ENCODE assay signal across 10 cellular contexts in genomic region chr1:63693956-63694607, GRCh38.
DNase-seq lines count a peak whose midpoint lies in the region; ATAC-seq and TF ChIP-seq lines count a peak whose summit lies in the region.
"Had no signal": no experiment of that assay in that cellular context is flagged by ENCODE, and none has a peak within 500 bp of the region (broad histone marks: within the 10 kb centered on the region; RNA-seq: fewer than 3 reads in every experiment).

No MANE protein-coding gene starts in this region.

- H3K27ac ChIP-seq in ascending aorta (peak overlapping the region; percentile 30 to 61), right cardiac atrium (ENCODE audit: low read length) (no peak overlapping the region)

- no peak for TF ChIP-seq CTCF in ascending aorta (IDR thresholded peaks at IDR 0.05)

- H3K4me3 ChIP-seq in ascending aorta = no peak overlapping the region
- no peak overlapping the region for H3K4me3 ChIP-seq in right cardiac atrium (ENCODE audit: low read length)

- no peak overlapping the region for H3K4me3 Mint-ChIP-seq in activated T-cell treated with anti-CD3 and anti-CD28 coated beads, Interleukin-2, amount 50 U/mL, for 72 hours
- H3K4me3 Mint-ChIP-seq: nephron progenitor cell; T-helper 1 cell treated with Interleukin-12 subunit alpha and Interleukin-12 subunit beta and Interleukin-4 antibody, amounts not matched to agents 30 μg/mL and 1 μg/mL, for 36 hours had no signal

- H3K27me3 Mint-ChIP-seq in activated T-cell treated with anti-CD3 and anti-CD28 coated beads, Interleukin-2, amount 50 U/mL, for 72 hours (ENCODE audit: low read depth) = no peaks in the 10 kb centered on the region

- H3K27me3 ChIP-seq in ascending aorta = no peaks in the 10 kb centered on the region
- H3K27me3 ChIP-seq in right cardiac atrium (ENCODE audit: control insufficient read depth, insufficient read depth) = no peaks in the 10 kb centered on the region

- DNase-seq in A172 (ENCODE audit: low spot score) (peak; percentile 12), ascending aorta (ENCODE audit: low spot score in 2 of 2) (no peak), right cardiac atrium (no peak), 8988T (no peak)
- no peak for DNase-seq in activated CD8-positive, alpha-beta memory T cell treated with anti-CD3 and anti-CD28 coated beads, Interleukin-2, amount 50 U/mL, for 4 hours
- DNase-seq in activated T-cell treated with anti-CD3 and anti-CD28 coated beads, Interleukin-2, amount 50 U/mL, for 72 hours = no peak
- DNase-seq: nephron progenitor cell had no signal

- H3K9me3 ChIP-seq in ascending aorta (no peaks in the 10 kb centered on the region), right cardiac atrium (ENCODE audit: control insufficient read depth, low read length) (no peaks in the 10 kb centered on the region)

- H3K4me1 ChIP-seq in ascending aorta = peaks cover 9 to 22% of the 10 kb centered on the region in 2 donors
- peaks cover 4% of the 10 kb centered on the region for H3K4me1 ChIP-seq in right cardiac atrium (ENCODE audit: control insufficient read depth, insufficient read depth, low read length)

- no peaks in the 10 kb centered on the region for H3K9me3 Mint-ChIP-seq in activated T-cell treated with anti-CD3 and anti-CD28 coated beads, Interleukin-2, amount 50 U/mL, for 72 hours
- H3K9me3 Mint-ChIP-seq: nephron progenitor cell; T-helper 1 cell treated with Interleukin-12 subunit alpha and Interleukin-12 subunit beta and Interleukin-4 antibody, amounts not matched to agents 30 μg/mL and 1 μg/mL, for 36 hours had no signal

- H3K36me3 ChIP-seq in ascending aorta = no peaks in the 10 kb centered on the region

- peaks cover 4% of the 10 kb centered on the region for H3K4me1 Mint-ChIP-seq in activated T-cell treated with anti-CD3 and anti-CD28 coated beads, Interleukin-2, amount 50 U/mL, for 72 hours (ENCODE audit: low read depth)

- H3K36me3 Mint-ChIP-seq in activated T-cell treated with anti-CD3 and anti-CD28 coated beads, Interleukin-2, amount 50 U/mL, for 72 hours (ENCODE audit: insufficient read depth in 2 of 2) = no peaks in the 10 kb centered on the region

- intact Hi-C loops in ascending aorta (cut with DNase I) (loop anchor here (2.0 to 5.0 kb wide), 5 partner anchors 77 to 548 kb away; no protein-coding TSS in a partner anchor), right cardiac atrium (cut with DNase I) (loop anchor here in 3 of 4 donors (5.0 to 10.0 kb wide), 5 partner anchors 81 to 548 kb away; partner anchors contain the start of gene ROR1 (in 1 of the 3))

- peak; percentile 89 for ATAC-seq in GM19351 (IDR thresholded peaks at IDR 0.05; ENCODE audit: unreplicated experiment)
- peak; percentile 73 for ATAC-seq in HG03175 (IDR thresholded peaks at IDR 0.05; ENCODE audit: unreplicated experiment)
- ATAC-seq in right cardiac atrium = no peak
- ATAC-seq in activated T-cell treated with anti-CD3 and anti-CD28 coated beads, Interleukin-2, amount 50 U/mL, for 72 hours (replicated peaks in 1 of 2) = no peak

- 93% methylated on average over 2 of the region's 2 CpGs for WGBS in right cardiac atrium

- H3K27ac Mint-ChIP-seq in activated T-cell treated with anti-CD3 and anti-CD28 coated beads, Interleukin-2, amount 50 U/mL, for 72 hours = no peak overlapping the region
- H3K27ac Mint-ChIP-seq: nephron progenitor cell; T-helper 1 cell treated with Interleukin-12 subunit alpha and Interleukin-12 subunit beta and Interleukin-4 antibody, amounts not matched to agents 30 μg/mL and 1 μg/mL, for 36 hours had no signal

Comparison
In these comparisons a context has a peak if more than half of its experiments do, and no peak if none do; other contexts are left out.
1. ATAC-seq: peak in GM19351 (single experiment) and HG03175 (single experiment); none in right cardiac atrium (0 of 2) and activated T-cell treated with anti-CD3 and anti-CD28 coated beads, Interleukin-2, amount 50 U/mL, for 72 hours (0 of 2).